1 cellular context compared by ENCODE assay signal in genomic region chr1:180188103-180188506, GRCh38.
TF ChIP-seq lines count a peak whose summit lies in the region.

No MANE protein-coding gene starts in this region.

TF ChIP-seq in GM12891, 5 proteins besides CTCF, POLR2A, EP300 and RAD21 (continued from another document):
- no peak for TF ChIP-seq SPI1 (IDR thresholded peaks at IDR 0.05; ENCODE audit: low read depth, low read length)
